8 cellular contexts compared by ENCODE assay signal in genomic region chr7:151226875-151227782, GRCh38. TPM values are rescaled to one million over a fixed set of nuclear protein-coding genes. Genes with fewer than 3 reads are reported as not detected.
DNase-seq lines count a peak whose midpoint lies in the region; ATAC-seq, FAIRE-seq and TF ChIP-seq lines count a peak whose summit lies in the region.

Gene ABCF2 (minus strand): TSS chr7:151227205. CDS start chr7:151226458, 747 bp downstream.

- intact Hi-C loops in OCI-LY7 (cut with micrococcal nuclease; ENCODE audit: unreplicated experiment) (loop anchor here (5.0 kb wide), 1 partner anchor 145 kb away; the partner anchor contains the start of genes FASTK and TMUB1), endothelial cell of umbilical vein (cut with micrococcal nuclease) (loop anchor here (1.0 to 2.0 kb wide), 2 partner anchors 18 to 114 kb away; partner anchors contain the start of gene NUB1)

- H3K9me2 ChIP-seq in OCI-LY7 (ENCODE audit: insufficient read depth, low read length), result no peaks in the 10 kb centered on the region

- H3K27me3 ChIP-seq in endothelial cell of umbilical vein (ENCODE audit: control insufficient read depth in 2 of 2, insufficient read depth in 2 of 2, low read length in 2 of 2), result no peaks in the 10 kb centered on the region

- H3K36me3 ChIP-seq in OCI-LY7 (ENCODE audit: insufficient read depth, low read length), result peaks cover 37% of the 10 kb centered on the region
- peaks cover 12 to 21% of the 10 kb centered on the region in 2 experiments for H3K36me3 ChIP-seq in endothelial cell of umbilical vein (ENCODE audit: control insufficient read depth in 2 of 2, extremely low read depth in 1 of 2, insufficient read depth in 2 of 2, low read length in 2 of 2)

- H2AFZ ChIP-seq in OCI-LY7 (ENCODE audit: low read length) (peak within 1 kb of the TSS; percentile 90), endothelial cell of umbilical vein (ENCODE audit: low read depth, low read length) (peak within 1 kb of the TSS; percentile 79)

- dilution Hi-C loops in endothelial cell of umbilical vein (cut with MboI; ENCODE audit: extremely low pct_ligation_motif_present, low sequenced_read_pairs), result no loop called here

- FAIRE-seq in D721Med (lab: Jason Lieb, UNC) (no peak), endothelial cell of umbilical vein (lab: Jason Lieb, UNC) (peak; percentile 97)

- no peaks in the 10 kb centered on the region for H3K9me1 ChIP-seq in endothelial cell of umbilical vein (replicated peaks; ENCODE audit: control insufficient read depth, extremely low read depth, insufficient read depth, low read length)

- H4K20me1 ChIP-seq in OCI-LY7 (ENCODE audit: insufficient read depth, low read length) (peaks cover 4% of the 10 kb centered on the region; the same call in 1 of the 2 replicates), endothelial cell of umbilical vein (replicated peaks; ENCODE audit: control insufficient read depth, extremely low read depth, insufficient read depth, low read length) (no peaks in the 10 kb centered on the region)

- no peaks in the 10 kb centered on the region for H3K9me3 ChIP-seq in OCI-LY7 (ENCODE audit: low read length)
- H3K9me3 ChIP-seq in endothelial cell of umbilical vein (replicated peaks; ENCODE audit: control insufficient read depth, insufficient read depth, low read length), result no peaks in the 10 kb centered on the region

- CTCF ChIA-PET in OCI-LY7 (lab: Charles Lee; ENCODE audit: unreplicated experiment), result interaction anchor here (0.6 to 1.4 kb wide), 5 partner anchors 16 to 1499 kb away, joined by 3 to 8 read pairs (median 3); no protein-coding TSS in a partner anchor
- CTCF ChIA-PET in endothelial cell of umbilical vein (lab: Charles Lee), result interaction anchor here (0.8 to 6.3 kb wide), 12 partner anchors 9 to 241 kb away, joined by 3 to 52 read pairs (median 4); no protein-coding TSS in a partner anchor

- TF ChIP-seq CTCF in D721Med (IDR thresholded peaks at IDR 0.05; ENCODE audit: insufficient read depth, missing control alignments) (no peak), OCI-LY7 (conservative IDR thresholded peaks at IDR 0.05; ENCODE audit: low read length) (peak; percentile 34; the same call in 1 of the 2 replicates), endothelial cell of umbilical vein (IDR thresholded peaks at IDR 0.05; ENCODE audit: extremely low read depth in 1 of 2, insufficient read depth in 1 of 2, low read depth in 1 of 2, low read length in 2 of 2) (no peak)

- H3K4me3 ChIP-seq in OCI-LY7 (ENCODE audit: low read depth, low read length, poor library complexity, severe bottlenecking), result peak within 1 kb of the TSS; percentile 94
- H3K4me3 ChIP-seq in endothelial cell of umbilical vein (replicated peaks in 1 of 3; ENCODE audit: insufficient read depth in 1 of 3, low read depth in 1 of 3, low read length in 3 of 3), result peak within 1 kb of the TSS; percentile 64 to 98 (median 82)

- H3K9ac ChIP-seq in endothelial cell of umbilical vein (replicated peaks; ENCODE audit: extremely low read depth, insufficient read depth, low read length), result peak within 1 kb of the TSS; percentile 75

- TF ChIP-seq POLR2A in endothelial cell of umbilical vein (IDR thresholded peaks at IDR 0.05; ENCODE audit: low read depth, low read length), result peak; percentile 1

- DNase-seq in D721Med (ENCODE audit: insufficient read length, low spot score), result peak; percentile 96
- peak; percentile 98 for DNase-seq in HuH-7.5 (ENCODE audit: low spot score)
- DNase-seq in OCI-LY7 (ENCODE audit: low spot score), result peak; percentile 98
- DNase-seq in activated T-cell treated with anti-CD3 and anti-CD28 coated beads for 1 hour (ENCODE audit: low read depth), result peak; percentile 97
- peak; percentile 99 for DNase-seq in endothelial cell of umbilical vein (ENCODE audit: low read depth, low spot score)
- peak; percentile 95 for DNase-seq in middle frontal gyrus (ENCODE audit: extremely low spot score, low spot score)
- peak; percentile 98 for DNase-seq in stimulated activated CD8-positive, alpha-beta memory T cell treated with anti-CD3 and anti-CD28 coated beads, Interleukin-2, amount 100 ng/mL, for 48 hours (ENCODE audit: low read depth in 2 of 2)

- peaks cover 32% of the 10 kb centered on the region for H3K4me1 ChIP-seq in OCI-LY7 (ENCODE audit: insufficient read depth, low read length, poor library complexity, severe bottlenecking)
- peaks cover 22% of the 10 kb centered on the region for H3K4me1 ChIP-seq in endothelial cell of umbilical vein (ENCODE audit: control insufficient read depth, extremely low read depth, insufficient read depth, low read length)

- peak; percentile 98 for ATAC-seq in GM21526 (IDR thresholded peaks at IDR 0.05; ENCODE audit: low FRiP score, unreplicated experiment)

- POLR2A ChIA-PET in OCI-LY7 (lab: Charles Lee), result interaction anchor here (0.6 to 2.1 kb wide), 5 partner anchors 10 to 1456 kb away, joined by 3 to 14 read pairs (median 3); partner anchors contain the start of gene FASTK
- POLR2A ChIA-PET in endothelial cell of umbilical vein (lab: Charles Lee), result interaction anchor here (0.6 to 1.2 kb wide), 5 partner anchors 20 to 266 kb away, joined by 3 to 5 read pairs (median 3); partner anchors contain the start of genes NUB1 and SMARCD3

- H3K4me2 ChIP-seq in OCI-LY7 (ENCODE audit: low read length) (peak within 1 kb of the TSS; percentile 100), endothelial cell of umbilical vein (ENCODE audit: insufficient read depth, low read length) (peak within 1 kb of the TSS; percentile 88)

- H3K27ac ChIP-seq in OCI-LY7 (ENCODE audit: low read depth, low read length, poor library complexity, severe bottlenecking) (peak within 1 kb of the TSS; percentile 8), endothelial cell of umbilical vein (ENCODE audit: insufficient read depth, low read depth, low read length) (peak within 1 kb of the TSS; percentile 16)

- BruUV-seq in OCI-LY7 (replicated peaks; lab: Mats Ljungman, UMichigan) (no TSS peak), endothelial cell of umbilical vein (replicated peaks; lab: Mats Ljungman, UMichigan) (no TSS peak)

- peaks cover 22% of the 10 kb centered on the region for H3K79me2 ChIP-seq in OCI-LY7 (ENCODE audit: insufficient read depth, low read depth, low read length)
- H3K79me2 ChIP-seq in endothelial cell of umbilical vein (ENCODE audit: control insufficient read depth, insufficient read depth, low read length), result peaks cover 17% of the 10 kb centered on the region

TF ChIP-seq in endothelial cell of umbilical vein, 7 proteins besides CTCF, POLR2A, EP300 and RAD21:
- TF ChIP-seq JUN (IDR thresholded peaks at IDR 0.05; ENCODE audit: borderline replicate concordance, insufficient read depth, insufficient read length, low read depth) (no peak), POLR2AphosphoS5 (IDR thresholded peaks at IDR 0.05; ENCODE audit: insufficient read depth, low read depth, low read length) (peak; percentile 53), GATA2 (IDR thresholded peaks at IDR 0.05; ENCODE audit: insufficient read depth, insufficient read length, low read depth, low read length) (no peak), EZH2 (IDR thresholded peaks at IDR 0.05; ENCODE audit: borderline replicate concordance, low read depth, low read length, severe bottlenecking) (no peak), MYC (IDR thresholded peaks at IDR 0.05; ENCODE audit: low read depth, low read length) (no peak), FOS (IDR thresholded peaks at IDR 0.05; ENCODE audit: borderline replicate concordance, insufficient read depth, low read length) (no peak)
- TF ChIP-seq, protein P1, sequence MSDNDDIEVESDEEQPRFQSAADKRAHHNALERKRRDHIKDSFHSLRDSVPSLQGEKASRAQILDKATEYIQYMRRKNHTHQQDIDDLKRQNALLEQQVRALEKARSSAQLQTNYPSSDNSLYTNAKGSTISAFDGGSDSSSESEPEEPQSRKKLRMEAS (IDR thresholded peaks at IDR 0.05; ENCODE audit: insufficient read depth, insufficient read length), result peak; percentile 70

RNA-seq across cellular contexts. Expression of gene ABCF2, which starts in this region (rescaled TPM):
- total RNA-seq in OCI-LY7 (2014; rRNA removed; shearing (Covaris generic)), result 30.7 and 31.8 TPM in 2 replicates
- total RNA-seq in OCI-LY7 (2022) (28.6 and 44.9 TPM in 2 replicates), endothelial cell of umbilical vein (56.7 and 61.6 TPM in 2 replicates)
- 43.0 and 45.3 TPM in 2 replicates for polyA plus RNA-seq in endothelial cell of umbilical vein
- 60.2 and 71.2 TPM in 2 replicates for polyA plus RNA-seq in endothelial cell of umbilical vein (2011; cell fraction: cytosol; rRNA removed)
- 44.3 and 57.2 TPM in 2 replicates for polyA plus RNA-seq in endothelial cell of umbilical vein (2011; cell fraction: nucleus; rRNA removed)
- polyA plus RNA-seq in endothelial cell of umbilical vein (2012), result 37.6 and 54.8 TPM in 2 replicates
- polyA minus RNA-seq in endothelial cell of umbilical vein, result 48.4 and 55.1 TPM in 2 replicates
- 27.2 TPM for polyA minus RNA-seq in endothelial cell of umbilical vein (2011; cell fraction: cytosol; rRNA and poly(A)+ RNA removed)
- 12.5 and 19.8 TPM in 2 replicates for polyA minus RNA-seq in endothelial cell of umbilical vein (2011; cell fraction: nucleus; rRNA and poly(A)+ RNA removed)

Comparison
In these comparisons a context has a peak if more than half of its experiments do, and no peak if none do; other contexts are left out.
1. Peak in every context shown above with its lines: DNase-seq, ATAC-seq, H3K4me3 ChIP-seq and H3K27ac ChIP-seq.